1 cellular context compared by ENCODE assay signal in genomic region chr11:108498046-108498815, GRCh38.
TF ChIP-seq lines count a peak whose summit lies in the region.

Gene POGLUT3, minus strand, starts transcription at chr11:108498384. Its CDS starts 18 bp downstream, at chr11:108498366.

TF ChIP-seq in WTC11, 78 proteins besides CTCF, POLR2A, EP300 and RAD21 (continued from another document and continues in another):
- TF ChIP-seq ZNF425 (CRISPR knock-in tag; conservative IDR thresholded peaks at IDR 0.05) (no peak), GRHL2 (CRISPR knock-in tag; IDR thresholded peaks at IDR 0.05; ENCODE audit: insufficient replicate concordance, severe bottlenecking) (no peak), ERG (CRISPR knock-in tag; IDR thresholded peaks at IDR 0.05) (no peak), ZNF671 (CRISPR knock-in tag; IDR thresholded peaks at IDR 0.05) (no peak), ZNF138 (CRISPR knock-in tag; conservative IDR thresholded peaks at IDR 0.05) (no peak), OVOL2 (CRISPR knock-in tag; IDR thresholded peaks at IDR 0.05; ENCODE audit: borderline replicate concordance) (no peak), HMGXB4 (CRISPR knock-in tag; IDR thresholded peaks at IDR 0.05) (peak; percentile 71; the same call in 1 of the 2 replicates), PRDM15 (CRISPR knock-in tag; IDR thresholded peaks at IDR 0.05) (no peak), HMGA2 (CRISPR knock-in tag; IDR thresholded peaks at IDR 0.05) (no peak), TCF7 (CRISPR knock-in tag; IDR thresholded peaks at IDR 0.05; ENCODE audit: low read depth) (no peak), CREM (CRISPR knock-in tag; IDR thresholded peaks at IDR 0.05) (peak; percentile 64; the same call in 1 of the 2 replicates), TEAD1 (CRISPR knock-in tag; IDR thresholded peaks at IDR 0.05) (peak; percentile 49; the same call in 1 of the 2 replicates), CBFB (CRISPR knock-in tag; IDR thresholded peaks at IDR 0.05; ENCODE audit: low read depth) (no peak), USF2 (CRISPR knock-in tag; IDR thresholded peaks at IDR 0.05) (no peak), PREB (CRISPR knock-in tag; IDR thresholded peaks at IDR 0.05; ENCODE audit: borderline replicate concordance) (no peak), GABPB1 (CRISPR knock-in tag; IDR thresholded peaks at IDR 0.05) (no peak), ZNF396 (CRISPR knock-in tag; IDR thresholded peaks at IDR 0.05; ENCODE audit: borderline replicate concordance) (no peak), USF1 (CRISPR knock-in tag; IDR thresholded peaks at IDR 0.05) (no peak), E2F1 (CRISPR knock-in tag; IDR thresholded peaks at IDR 0.05) (no peak), TP53 (CRISPR knock-in tag; IDR thresholded peaks at IDR 0.05) (no peak), JUN (CRISPR knock-in tag; IDR thresholded peaks at IDR 0.05) (no peak), GTF2I (CRISPR knock-in tag; conservative IDR thresholded peaks at IDR 0.05) (0 out of 2 replicates have a peak, but pooled peaks have one; percentile 43), ZNF416 (CRISPR knock-in tag; IDR thresholded peaks at IDR 0.05) (no peak), NFYB (CRISPR knock-in tag; conservative IDR thresholded peaks at IDR 0.05; ENCODE audit: low read depth) (no peak), ZNF512 (CRISPR knock-in tag; IDR thresholded peaks at IDR 0.05; ENCODE audit: borderline replicate concordance) (no peak), MLX (CRISPR knock-in tag; IDR thresholded peaks at IDR 0.05) (no peak), ZSCAN18 (CRISPR knock-in tag; IDR thresholded peaks at IDR 0.05) (no peak), ETV6 (CRISPR knock-in tag; IDR thresholded peaks at IDR 0.05) (0 out of 2 replicates have a peak, but pooled peaks have one; percentile 8), EMX1 (CRISPR knock-in tag; IDR thresholded peaks at IDR 0.05) (no peak), FOXP1 (CRISPR knock-in tag; IDR thresholded peaks at IDR 0.05; ENCODE audit: borderline replicate concordance) (0 out of 2 replicates have a peak, but pooled peaks have one; percentile 54), IRF2 (CRISPR knock-in tag; IDR thresholded peaks at IDR 0.05; ENCODE audit: borderline replicate concordance, low read depth) (no peak), NR3C1 (CRISPR knock-in tag; conservative IDR thresholded peaks at IDR 0.05; ENCODE audit: low read depth) (no peak), ESRRA (CRISPR knock-in tag; IDR thresholded peaks at IDR 0.05; ENCODE audit: borderline replicate concordance) (peak; percentile 55; the same call in 1 of the 2 replicates), E2F4 (CRISPR knock-in tag; IDR thresholded peaks at IDR 0.05; ENCODE audit: borderline replicate concordance, low read depth) (peak; percentile 26; the same call in 1 of the 2 replicates), ATF6 (CRISPR knock-in tag; IDR thresholded peaks at IDR 0.05) (no peak), NFATC4 (CRISPR knock-in tag; IDR thresholded peaks at IDR 0.05) (no peak)
